ENCODE assay signal across 13 cellular contexts in genomic region chr10:6507311-6507710, GRCh38.
A peak's percentile ranks its signal among the peaks of the same experiment; 100 is the strongest.
DNase-seq lines count a peak whose midpoint lies in the region; ATAC-seq and TF ChIP-seq lines count a peak whose summit lies in the region.
"Had no signal": no experiment of that assay in that cellular context is flagged by ENCODE, and none has a peak within 500 bp of the region (broad histone marks: within the 10 kb centered on the region; RNA-seq: fewer than 3 reads in every experiment).

No MANE protein-coding gene starts in this region.

- H3K9me3 ChIP-seq in tibial artery (no peaks in the 10 kb centered on the region), Caco-2 (no peaks in the 10 kb centered on the region)

- peak; percentile 90 for ATAC-seq in HG02884 (IDR thresholded peaks at IDR 0.05; ENCODE audit: unreplicated experiment)

- no TSS peak for BruUV-seq in Caco-2 (replicated peaks; lab: Mats Ljungman, UMichigan)

- peaks cover 44% of the 10 kb centered on the region for H3K36me3 Mint-ChIP-seq in activated naive CD4-positive, alpha-beta T cell treated with anti-CD3 and anti-CD28 coated beads, Interleukin-2, amount 50 U/mL, for 24 hours
- H3K36me3 Mint-ChIP-seq in Caco-2 (ENCODE audit: insufficient read depth, unreplicated experiment), result no peaks in the 10 kb centered on the region
- H3K36me3 Mint-ChIP-seq: IgD-negative memory B cell had no signal

- POLR2A ChIA-PET in Caco-2 (lab: Charles Lee), result no interaction called here
- POLR2A ChIA-PET in RWPE1 (lab: Yijun Ruan, JAX; ENCODE audit: low non-redundant PET), result no interaction called here

- no peak for TF ChIP-seq CTCF in tibial artery (IDR thresholded peaks at IDR 0.05)
- no peak for TF ChIP-seq CTCF in Caco-2 (IDR thresholded peaks at IDR 0.05; ENCODE audit: insufficient read depth in 1 of 2, low read depth in 1 of 2, low read length in 1 of 2, severe bottlenecking in 1 of 2, unreplicated experiment in 1 of 2)
- no peak for TF ChIP-seq CTCF in RWPE1 (conservative IDR thresholded peaks at IDR 0.05; ENCODE audit: low read depth)

- H3K4me3 ChIP-seq in tibial artery (no peak overlapping the region), Caco-2 (ENCODE audit: low read depth, low read length) (no peak overlapping the region)

- no peaks in the 10 kb centered on the region for H3K27me3 Mint-ChIP-seq in activated naive CD4-positive, alpha-beta T cell treated with anti-CD3 and anti-CD28 coated beads, Interleukin-2, amount 50 U/mL, for 24 hours
- H3K27me3 Mint-ChIP-seq in Caco-2 (ENCODE audit: insufficient read depth, unreplicated experiment), result peaks cover 7% of the 10 kb centered on the region

- CTCF ChIA-PET in Caco-2 (lab: Charles Lee), result no interaction called here
- CTCF ChIA-PET in RWPE1 (lab: Yijun Ruan, JAX), result no interaction called here

- H3K36me3 ChIP-seq in tibial artery, result no peaks in the 10 kb centered on the region
- no peaks in the 10 kb centered on the region for H3K36me3 ChIP-seq in Caco-2 (ENCODE audit: control insufficient read depth, insufficient read depth, low read length)

- peaks cover 62% of the 10 kb centered on the region for H3K4me1 Mint-ChIP-seq in activated naive CD4-positive, alpha-beta T cell treated with anti-CD3 and anti-CD28 coated beads, Interleukin-2, amount 50 U/mL, for 24 hours
- H3K4me1 Mint-ChIP-seq in Caco-2 (ENCODE audit: low read depth, unreplicated experiment), result no peaks in the 10 kb centered on the region
- H3K4me1 Mint-ChIP-seq: IgD-negative memory B cell had no signal

- H3K27me3 ChIP-seq in tibial artery, result no peaks in the 10 kb centered on the region
- H3K27me3 ChIP-seq in Caco-2 (replicated peaks; ENCODE audit: control insufficient read depth, insufficient read depth, low read length), result no peaks in the 10 kb centered on the region

- H3K27ac Mint-ChIP-seq in activated naive CD4-positive, alpha-beta T cell treated with anti-CD3 and anti-CD28 coated beads, Interleukin-2, amount 50 U/mL, for 24 hours, result peak overlapping the region; percentile 91
- H3K27ac Mint-ChIP-seq in Caco-2 (ENCODE audit: unreplicated experiment), result no peak overlapping the region
- H3K27ac Mint-ChIP-seq: IgD-negative memory B cell had no signal

- no peaks in the 10 kb centered on the region for H3K4me1 ChIP-seq in tibial artery
- no peaks in the 10 kb centered on the region for H3K4me1 ChIP-seq in Caco-2

- intact Hi-C loops in tibial artery (cut with DNase I; ENCODE audit: low total_unique reads), result no loop called here
- intact Hi-C loops in Caco-2 (cut with micrococcal nuclease; ENCODE audit: unreplicated experiment), result no loop called here

- H3K27ac ChIP-seq in tibial artery, result no peak overlapping the region
- no peak overlapping the region for H3K27ac ChIP-seq in RWPE1

- peak overlapping the region; percentile 26 for H3K4me3 Mint-ChIP-seq in activated naive CD4-positive, alpha-beta T cell treated with anti-CD3 and anti-CD28 coated beads, Interleukin-2, amount 50 U/mL, for 24 hours
- H3K4me3 Mint-ChIP-seq in Caco-2 (ENCODE audit: unreplicated experiment), result no peak overlapping the region
- H3K4me3 Mint-ChIP-seq: IgD-negative memory B cell had no signal

- no peaks in the 10 kb centered on the region for H3K9me3 Mint-ChIP-seq in activated naive CD4-positive, alpha-beta T cell treated with anti-CD3 and anti-CD28 coated beads, Interleukin-2, amount 50 U/mL, for 24 hours
- peaks cover 11% of the 10 kb centered on the region for H3K9me3 Mint-ChIP-seq in Caco-2 (ENCODE audit: unreplicated experiment)

- DNase-seq in stimulated activated CD4-positive, alpha-beta T cell treated with anti-CD3 and anti-CD28 coated beads, Interleukin-2, amount 100 ng/mL, for 24 hours, result peak; percentile 29 to 43
- DNase-seq in stimulated activated CD4-positive, alpha-beta T cell treated with anti-CD3 and anti-CD28 coated beads, Interleukin-12 subunit alpha, Interleukin-12 subunit beta, amount 100 ng/mL, for 4 hours, result no peak
- DNase-seq in superior temporal gyrus (ENCODE audit: extremely low spot score) (peak; percentile 84), tibial artery (no peak), Caco-2 (no peak), RWPE1 (ENCODE audit: low spot score) (no peak)
- DNase-seq: AML-193; effector CD4-positive, alpha-beta T cell; islet precursor cell; retina had no signal

Comparison
In these comparisons a context has a peak if more than half of its experiments do, and no peak if none do; other contexts are left out.
1. DNase-seq: peak in stimulated activated CD4-positive, alpha-beta T cell treated with anti-CD3 and anti-CD28 coated beads, Interleukin-2, amount 100 ng/mL, for 24 hours (2 of 2) and superior temporal gyrus (single experiment); none in stimulated activated CD4-positive, alpha-beta T cell treated with anti-CD3 and anti-CD28 coated beads, Interleukin-12 subunit alpha, Interleukin-12 subunit beta, amount 100 ng/mL, for 4 hours (single experiment), tibial artery (0 of 2), Caco-2 (0 of 2) and RWPE1 (single experiment).